ENCODE assay signal across 25 cellular contexts in genomic region chr9:16293610-16294009, GRCh38.
"Had no signal": no experiment of that assay in that cellular context is flagged by ENCODE, and none has a peak within 500 bp of the region (broad histone marks: within the 10 kb centered on the region; RNA-seq: fewer than 3 reads in every experiment).

No MANE protein-coding gene starts in this region.

- ATAC-seq: activated T-cell treated with anti-CD3 and anti-CD28 coated beads, Interleukin-2, amount 50 U/mL, for 72 hours; Right ventricle myocardium inferior; T-cell had no signal

- H3K27ac ChIP-seq: brain microvascular endothelial cell, cardiac muscle cell, SK-N-MC, VCaP had no signal

- H3K4me3 ChIP-seq: cardiac muscle cell, SK-N-MC had no signal

- DNase-seq: activated CD4-positive, alpha-beta memory T cell treated with anti-CD3 and anti-CD28 coated beads for 36 hours; activated CD4-positive, alpha-beta T cell treated with anti-CD3 and anti-CD28 coated beads, Interleukin-2, amount 10 ng/mL, durations not matched to agents 7 days and 5 days; activated CD4-positive, CD25-positive, alpha-beta regulatory T cell; activated CD8-positive, alpha-beta memory T cell treated with anti-CD3 and anti-CD28 coated beads for 24 hours; activated gamma-delta T cell treated with Interleukin-2 at 50 U/mL for 16 hours; activated naive CD4-positive, alpha-beta T cell treated with anti-CD3 and anti-CD28 coated beads, Interleukin-2, amount 10 ng/mL, durations not matched to agents 7 days and 5 days; activated naive CD8-positive, alpha-beta T cell treated with anti-CD3 and anti-CD28 coated beads for 36 hours; activated T-cell treated with anti-CD3 and anti-CD28 coated beads, Interleukin-2, amount 50 U/mL, for 72 hours; brain microvascular endothelial cell; NCI-H1092 treated with DMSO at 0.1 percent for 48 hours; NCI-H1417 treated with DMSO at 0.1 percent for 48 hours; NCI-H1694; NCI-H2029; NCI-H2107; NCI-H2171 treated with DMSO at 0.1 percent for 48 hours; NCI-H526; NCI-H82; RPMI8226; T-cell; T-helper 2 cell; T1000 had no signal

- H3K36me3 ChIP-seq: brain microvascular endothelial cell, cardiac muscle cell had no signal

- H3K27me3 ChIP-seq: brain microvascular endothelial cell, cardiac muscle cell had no signal
